28 cellular contexts compared by ENCODE assay signal in the genomic region with DNA sequence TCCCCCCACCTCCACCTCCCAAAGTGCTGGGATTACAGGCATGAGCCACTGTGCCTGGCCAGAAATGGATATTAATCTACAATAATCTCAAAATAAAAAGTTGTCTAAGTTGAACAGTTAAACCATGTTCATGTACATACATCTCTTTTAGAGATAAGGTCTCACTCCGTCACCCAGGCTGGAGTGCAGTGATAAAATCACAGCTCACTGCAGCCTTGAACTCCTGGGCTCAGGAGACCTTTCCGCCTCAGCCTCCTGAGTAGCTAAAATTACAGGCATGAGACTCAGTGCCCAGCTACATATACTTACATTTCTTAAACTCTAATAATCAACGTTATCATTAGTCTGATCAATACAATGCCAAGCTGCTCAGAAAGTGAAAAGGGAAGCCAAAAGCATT. TPM values are rescaled to one million over a fixed set of nuclear protein-coding genes. Genes with fewer than 3 reads are reported as not detected.
"Had no signal": no experiment of that assay in that cellular context is flagged by ENCODE, and none has a peak within 500 bp of the region (broad histone marks: within the 10 kb centered on the region; RNA-seq: fewer than 3 reads in every experiment).

No MANE protein-coding gene starts in this region.

- H3K27ac ChIP-seq: dorsolateral prefrontal cortex, gastrocnemius medialis, neutrophil, pancreas, suprapubic skin, uterus had no signal

- H3K36me3 ChIP-seq: gastrocnemius medialis, neutrophil, pancreas, uterus had no signal

- H3K27me3 ChIP-seq: dorsolateral prefrontal cortex, gastrocnemius medialis, pancreas, suprapubic skin, uterus had no signal

- FAIRE-seq: keratinocyte, pancreas had no signal

- H3K9me3 ChIP-seq: gastrocnemius medialis, mucosa of descending colon, neutrophil, pancreas, suprapubic skin, uterus had no signal

- H3K4me3 ChIP-seq: dorsolateral prefrontal cortex, gastrocnemius medialis, mucosa of descending colon, pancreas, smooth muscle cell, suprapubic skin, uterus had no signal

- ATAC-seq: gastrocnemius medialis, mucosa of descending colon, pancreas, sciatic nerve had no signal

- H3K4me2 ChIP-seq: smooth muscle cell had no signal

- DNase-seq: dorsolateral prefrontal cortex; effector CD4-positive, alpha-beta T cell; foreskin fibroblast; gastrocnemius medialis; mesenchymal stem cell; mucosa of descending colon; naive B cell; stimulated activated CD4-positive, alpha-beta T cell treated with anti-CD3 and anti-CD28 coated beads, Interleukin-12 subunit alpha, Interleukin-12 subunit beta, amount 100 ng/mL, for 4 hours; stimulated activated CD4-positive, alpha-beta T cell treated with anti-CD3 and anti-CD28 coated beads, Interleukin-1b, Interleukin-23, amount 100 ng/mL, for 48 hours; stimulated activated CD4-positive, alpha-beta T cell treated with anti-CD3 and anti-CD28 coated beads, Interleukin-4, amount 100 ng/mL, for 1 hour; stimulated activated CD8-positive, alpha-beta memory T cell treated with anti-CD3 and anti-CD28 coated beads, Interleukin-4, amount 100 ng/mL, for 48 hours; stimulated activated naive CD4-positive, alpha-beta T cell; stimulated activated naive CD8-positive, alpha-beta T cell treated with anti-CD3 and anti-CD28 coated beads, Interleukin-15, amount 100 ng/mL, for 72 hours; uterus had no signal

- H3K4me1 ChIP-seq: pancreas, uterus had no signal

RNA-seq across cellular contexts. Expression of a gene that starts 36.2 kb away (rescaled TPM):
- polyA plus RNA-seq: keratinocyte had no signal

RNA-seq across cellular contexts. Expression of a gene that starts 54.7 kb away (rescaled TPM):
- total RNA-seq: gastrocnemius medialis, glomerular endothelial cell, liver, lung microvascular endothelial cell, mesothelial cell of epicardium, mucosa of descending colon, neural crest cell, omental fat pad, pancreas, posterior vena cava, sciatic nerve, smooth muscle cell, suprapubic skin, uterus had no signal
- polyA plus RNA-seq: esophagus, keratinocyte, liver, pancreas, smooth muscle cell had no signal
